8 cellular contexts compared by ENCODE assay signal in genomic region chr1:84365225-84366221, GRCh38. TPM values are rescaled to one million over a fixed set of nuclear protein-coding genes. Genes with fewer than 3 reads are reported as not detected.
DNase-seq lines count a peak whose midpoint lies in the region; ATAC-seq and TF ChIP-seq lines count a peak whose summit lies in the region.

No MANE protein-coding gene starts in this region.

- no peaks in the 10 kb centered on the region for H3K9me3 Mint-ChIP-seq in activated CD8-positive, alpha-beta T cell treated with anti-CD3 and anti-CD28 coated beads for 36 hours

- DNase-seq in AG09319 (ENCODE audit: extremely low read depth, low read depth) (peak; percentile 79), kidney tubule cell (ENCODE audit: low spot score) (peak; percentile 98), head of caudate nucleus (no peak), NCI-H1092 (lab: John Stamatoyannopoulos, UW) (no peak), 8988T (no peak)
- DNase-seq in activated CD8-positive, alpha-beta T cell treated with anti-CD3 and anti-CD28 coated beads for 36 hours: peak; percentile 68

- TF ChIP-seq CTCF in AG09319 (IDR thresholded peaks at IDR 0.05; ENCODE audit: low read depth, low read length): no peak
- no peak for TF ChIP-seq CTCF in activated CD8-positive, alpha-beta T cell treated with anti-CD3 and anti-CD28 coated beads for 36 hours (IDR thresholded peaks at IDR 0.05)

- H3K4me1 Mint-ChIP-seq in activated CD8-positive, alpha-beta T cell treated with anti-CD3 and anti-CD28 coated beads for 36 hours (ENCODE audit: low read depth): peaks cover 11% of the 10 kb centered on the region

- CTCF ChIA-PET in activated CD8-positive, alpha-beta T cell treated with anti-CD3 and anti-CD28 coated beads for 36 hours (lab: Charles Lee): no interaction called here

- H3K27me3 Mint-ChIP-seq in activated CD8-positive, alpha-beta T cell treated with anti-CD3 and anti-CD28 coated beads for 36 hours: no peaks in the 10 kb centered on the region

- POLR2A ChIA-PET in activated CD8-positive, alpha-beta T cell treated with anti-CD3 and anti-CD28 coated beads for 36 hours (lab: Charles Lee): interaction anchor here (0.6 to 1.2 kb wide), 3 partner anchors 44 to 424 kb away, joined by 3 read pairs; partner anchors contain the start of gene SAMD13

- intact Hi-C loops in activated CD8-positive, alpha-beta T cell treated with anti-CD3 and anti-CD28 coated beads for 36 hours (cut with micrococcal nuclease): no loop called here
- intact Hi-C loops in head of caudate nucleus (cut with DNase I): no loop called here

- H3K36me3 Mint-ChIP-seq in activated CD8-positive, alpha-beta T cell treated with anti-CD3 and anti-CD28 coated beads for 36 hours (ENCODE audit: low read depth): no peaks in the 10 kb centered on the region

- peak overlapping the region; percentile 33 for H3K27ac Mint-ChIP-seq in activated CD8-positive, alpha-beta T cell treated with anti-CD3 and anti-CD28 coated beads for 36 hours

- ATAC-seq in HG03442 (IDR thresholded peaks at IDR 0.05; ENCODE audit: unreplicated experiment): peak; percentile 67
- peak; percentile 98 for ATAC-seq in activated CD8-positive, alpha-beta T cell treated with anti-CD3 and anti-CD28 coated beads for 36 hours
- ATAC-seq in GM21360 (IDR thresholded peaks at IDR 0.05; ENCODE audit: unreplicated experiment): no peak

- no peak overlapping the region for H3K4me3 Mint-ChIP-seq in activated CD8-positive, alpha-beta T cell treated with anti-CD3 and anti-CD28 coated beads for 36 hours

RNA-seq across cellular contexts. Expression of gene DNASE2B, which starts 32.8 kb away (rescaled TPM):
- total RNA-seq in activated CD8-positive, alpha-beta T cell treated with anti-CD3 and anti-CD28 coated beads for 36 hours: not detected

Comparison
In these comparisons a context has a peak if more than half of its experiments do, and no peak if none do; other contexts are left out.
1. DNase-seq: peak in AG09319 (single experiment), activated CD8-positive, alpha-beta T cell treated with anti-CD3 and anti-CD28 coated beads for 36 hours (single experiment) and kidney tubule cell (single experiment); none in head of caudate nucleus (0 of 42), NCI-H1092 (single experiment) and 8988T (single experiment).